18 cellular contexts compared by ENCODE assay signal in the genomic region with DNA sequence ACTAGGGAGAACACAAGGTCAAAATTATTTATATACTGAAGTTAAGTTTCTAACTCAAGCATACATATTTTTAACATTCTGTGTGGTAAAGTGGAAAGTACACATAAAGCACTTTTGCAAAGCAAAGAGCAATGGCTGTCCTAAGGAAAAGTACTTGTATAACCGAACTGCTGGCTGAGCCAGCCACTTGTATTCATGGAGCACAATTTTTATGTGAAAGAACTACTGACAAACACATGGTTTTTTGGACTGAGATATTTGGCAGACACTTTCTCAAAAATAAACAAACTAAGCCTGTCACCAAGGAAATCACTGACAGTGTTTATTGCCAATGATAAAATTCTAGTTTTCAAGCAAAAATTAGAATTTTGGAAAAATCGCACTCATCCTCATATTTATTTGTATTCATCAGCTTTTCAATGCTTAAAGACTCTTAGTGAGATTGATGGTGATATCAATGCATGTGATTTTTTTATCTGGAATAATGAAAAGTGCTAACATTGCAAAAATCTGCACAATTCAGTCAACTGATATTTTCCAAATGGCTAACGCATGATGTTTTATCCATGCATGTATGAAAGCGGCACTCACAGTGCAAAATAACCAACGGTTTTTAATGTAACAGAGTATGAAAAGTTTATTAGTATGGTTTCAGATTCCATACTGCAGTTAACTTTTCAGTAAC.
DNase-seq lines count a peak whose midpoint lies in the region; ATAC-seq, FAIRE-seq and TF ChIP-seq lines count a peak whose summit lies in the region.
"Had no signal": no experiment of that assay in that cellular context is flagged by ENCODE, and none has a peak within 500 bp of the region (broad histone marks: within the 10 kb centered on the region; RNA-seq: fewer than 3 reads in every experiment).

No MANE protein-coding gene starts in this region.

- H4K20me1 ChIP-seq in K562 (replicated peaks; ENCODE audit: control insufficient read depth, insufficient read depth, low read length), result no peaks in the 10 kb centered on the region
- H4K20me1 ChIP-seq: BLaER1 had no signal

- H3K9ac ChIP-seq in K562 (ENCODE audit: insufficient read depth in 1 of 2, low read depth in 2 of 2, low read length in 2 of 2), result no peak overlapping the region
- H3K9ac ChIP-seq: BLaER1, GM23248 had no signal

- in situ Hi-C loops in K562 (cut with MboI), result no loop called here

- TF ChIP-seq RAD21 in K562 (CRISPR knock-in tag; conservative IDR thresholded peaks at IDR 0.05 in 1 of 2, IDR thresholded peaks at IDR 0.05 in 1 of 2), result no peak

- no peak overlapping the region for H3K4me2 ChIP-seq in K562 (ENCODE audit: insufficient read depth, low read length)
- H3K4me2 ChIP-seq: BLaER1 had no signal

- no peaks in the 10 kb centered on the region for H3K9me3 ChIP-seq in K562 (replicated peaks; ENCODE audit: control insufficient read depth, insufficient read depth, low read depth, low read length)
- no peaks in the 10 kb centered on the region for H3K9me3 ChIP-seq in right lobe of liver
- H3K9me3 ChIP-seq: BLaER1 had no signal

- H3K27me3 ChIP-seq in K562 (ENCODE audit: control insufficient read depth in 2 of 2, insufficient read depth in 2 of 2, low read length in 2 of 2) (peaks cover 0 to 5% of the 10 kb centered on the region in 2 experiments; a peak in 2 of 5 replicates), right lobe of liver (no peaks in the 10 kb centered on the region)
- H3K27me3 ChIP-seq: BLaER1 had no signal

- H3K79me2 ChIP-seq in K562 (ENCODE audit: control insufficient read depth, insufficient read depth, low read length), result no peaks in the 10 kb centered on the region

- no peak for DNase-seq in K562 (ENCODE audit: extremely low read depth in 1 of 4, low spot score in 3 of 4)
- no peak for DNase-seq in left lobe of liver (ENCODE audit: low spot score)
- DNase-seq in right lobe of liver, result no peak
- DNase-seq in NCI-H2196 treated with DMSO at 0.1 percent for 48 hours (lab: John Stamatoyannopoulos, UW; ENCODE audit: unreplicated experiment), result no peak
- no peak for DNase-seq in NOMO-1 (lab: John Stamatoyannopoulos, UW; ENCODE audit: unreplicated experiment in 2 of 2)
- DNase-seq in T-helper 2 cell, result no peak
- DNase-seq in left ventricle myocardium superior, result no peak
- DNase-seq: AML-193; CD4-positive, alpha-beta memory T cell; DMS79 treated with DMSO at 0.1 percent for 48 hours; GF-D8; GM23248; HCEC 1CT; KBM-7 had no signal

- CTCF ChIA-PET in K562 (lab: Yijun Ruan, JAX; ENCODE audit: low intra/inter-chr PET ratio), result no interaction called here

- POLR2A ChIA-PET in K562 (lab: Yijun Ruan, JAX), result no interaction called here

- 5% methylated on average over 5 of the region's 5 CpGs for WGBS in K562 (ENCODE audit: insufficient coverage, low coverage, missing lambda C conversion rate)
- 67% methylated on average over 5 of the region's 5 CpGs for WGBS in right lobe of liver (ENCODE audit: insufficient coverage, low coverage, low lambda C conversion rate, missing lambda C conversion rate)

- H3K4me3 ChIP-seq in K562, result no peak overlapping the region
- no peak overlapping the region for H3K4me3 ChIP-seq in right lobe of liver
- H3K4me3 ChIP-seq: BLaER1, GM23248 had no signal

- no peak for TF ChIP-seq EP300 in K562 (IDR thresholded peaks at IDR 0.05; ENCODE audit: low read length)

- ATAC-seq in K562 (no peak), left lobe of liver (peak; percentile 59), right lobe of liver (peak; percentile 18 to 54 (median 42)), left ventricle myocardium superior (no peak)

- TF ChIP-seq CTCF in K562 (IDR thresholded peaks at IDR 0.05 in 2 of 3, conservative IDR thresholded peaks at IDR 0.05 in 1 of 3; ENCODE audit: insufficient read depth in 2 of 3, low read depth in 1 of 3, low read length in 3 of 3) (no peak), right lobe of liver (IDR thresholded peaks at IDR 0.05) (no peak)

- H3K9me1 ChIP-seq in K562 (ENCODE audit: control insufficient read depth, insufficient read depth, low read length), result no peaks in the 10 kb centered on the region

- no peak overlapping the region for H2AFZ ChIP-seq in K562 (ENCODE audit: low read depth, low read length)
- H2AFZ ChIP-seq: GM23248 had no signal

- intact Hi-C loops in K562 (cut with micrococcal nuclease), result no loop called here
- intact Hi-C loops in right lobe of liver (cut with DNase I), result no loop called here
- intact Hi-C loops in left ventricle myocardium superior (cut with micrococcal nuclease), result no loop called here

- no TSS peak for BruUV-seq in K562 (replicated peaks; lab: Mats Ljungman, UMichigan)

- no peaks in the 10 kb centered on the region for H3K36me3 ChIP-seq in K562 (ENCODE audit: control insufficient read depth, insufficient read depth, low read length)
- H3K36me3 ChIP-seq in right lobe of liver, result no peaks in the 10 kb centered on the region
- H3K36me3 ChIP-seq: BLaER1 had no signal

- H3K4me1 ChIP-seq in K562 (replicated peaks in 1 of 2; ENCODE audit: control insufficient read depth in 2 of 2, insufficient read depth in 2 of 2, low read length in 2 of 2) (no peaks in the 10 kb centered on the region), right lobe of liver (peaks cover 0 to 39% (median 2%) of the 10 kb centered on the region in 4 donors)
- H3K4me1 ChIP-seq: BLaER1 had no signal

- FAIRE-seq in K562 (lab: Jason Lieb, UNC), result no peak
- FAIRE-seq: A204.1, GM19239, H54 had no signal

- H3K27ac ChIP-seq in K562 (ENCODE audit: extremely low read depth, low read depth, low read length), result no peak overlapping the region
- H3K27ac ChIP-seq in right lobe of liver, result no peak overlapping the region
- H3K27ac ChIP-seq: BLaER1, GM23248 had no signal

- TF ChIP-seq POLR2A in K562 (conservative IDR thresholded peaks at IDR 0.05), result no peak
- TF ChIP-seq POLR2A in right lobe of liver (IDR thresholded peaks at IDR 0.05), result no peak

TF ChIP-seq in K562, 482 proteins besides CTCF, POLR2A, EP300 and RAD21 (continues in another document):
- TF ChIP-seq MTA1 (IDR thresholded peaks at IDR 0.05; ENCODE audit: borderline replicate concordance) (no peak), MAFG (tag; conservative IDR thresholded peaks at IDR 0.05) (peak; percentile 55), MAFF (IDR thresholded peaks at IDR 0.05; ENCODE audit: low read length) (peak; percentile 81), ZNF431 (CRISPR knock-in tag; IDR thresholded peaks at IDR 0.05) (no peak)

Comparison
In these comparisons a context has a peak if more than half of its experiments do, and no peak if none do; other contexts are left out.
1. ATAC-seq: peak in left lobe of liver (single experiment) and right lobe of liver (4 of 4); none in K562 (single experiment) and left ventricle myocardium superior (single experiment).